Comparison of ENCODE assay signal across 9 cellular contexts in the genomic region with DNA sequence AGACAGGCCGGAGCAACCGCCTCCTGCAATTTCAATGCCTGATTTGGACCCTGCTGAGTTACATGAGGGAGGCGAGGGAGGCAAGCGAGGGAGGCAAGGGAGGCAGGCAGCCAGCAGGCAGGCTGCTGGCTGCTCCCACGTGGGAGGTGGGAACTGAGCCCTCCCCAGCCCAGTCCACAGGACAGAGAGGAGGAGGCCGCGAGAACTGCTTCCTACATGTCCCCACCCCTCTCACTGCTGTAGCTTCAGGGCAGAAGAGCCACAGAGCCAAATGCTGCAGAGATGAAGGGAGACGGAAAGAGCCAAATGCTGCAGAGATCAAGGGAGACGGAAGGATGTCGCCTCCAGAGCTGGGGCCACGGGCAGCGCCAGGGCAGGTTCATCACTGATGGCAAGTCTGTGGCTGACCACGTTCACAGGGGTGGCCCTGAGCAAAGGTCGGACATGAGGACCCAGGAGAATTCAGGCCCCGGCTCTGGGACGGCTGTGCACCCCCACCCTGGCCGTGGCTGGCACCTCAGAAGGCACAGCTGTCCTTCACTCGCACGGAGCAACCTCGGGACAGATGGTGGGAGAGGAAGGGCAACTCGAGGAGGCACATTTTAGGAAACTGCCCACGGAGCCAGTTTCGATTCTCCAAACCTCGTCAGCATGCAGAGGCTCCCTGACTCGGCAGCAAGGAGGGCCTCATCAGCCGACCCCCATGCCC. TPM values are rescaled to one million over a fixed set of nuclear protein-coding genes. Genes with fewer than 3 reads are reported as not detected.
DNase-seq lines count a peak whose midpoint lies in the region; ATAC-seq and TF ChIP-seq lines count a peak whose summit lies in the region.
"Had no signal": no experiment of that assay in that cellular context is flagged by ENCODE, and none has a peak within 500 bp of the region (broad histone marks: within the 10 kb centered on the region; RNA-seq: fewer than 3 reads in every experiment).

No MANE protein-coding gene starts in this region.

- H3K9me3 ChIP-seq in right lobe of liver, result no peaks in the 10 kb centered on the region
- no peaks in the 10 kb centered on the region for H3K9me3 ChIP-seq in subcutaneous abdominal adipose tissue (ENCODE audit: control insufficient read depth in 5 of 5, low read length in 5 of 5)

- H3K4me3 ChIP-seq in right lobe of liver, result peak overlapping the region; percentile 16 to 23 (median 21)
- peak overlapping the region; percentile 4 to 67 (median 56) for H3K4me3 ChIP-seq in subcutaneous abdominal adipose tissue (ENCODE audit: low read depth in 1 of 5, low read length in 5 of 5)

- POLR2A ChIA-PET in activated CD4-positive, alpha-beta T cell treated with anti-CD3 and anti-CD28 coated beads for 36 hours (lab: Charles Lee), result no interaction called here

- H3K9me3 Mint-ChIP-seq in activated CD4-positive, alpha-beta T cell treated with anti-CD3 and anti-CD28 coated beads for 36 hours (ENCODE audit: low read depth), result no peaks in the 10 kb centered on the region

- no peak for ATAC-seq in activated CD4-positive, alpha-beta T cell treated with anti-CD3 and anti-CD28 coated beads for 36 hours
- peak; percentile 52 to 68 (median 56) for ATAC-seq in right lobe of liver

- CTCF ChIA-PET in activated CD4-positive, alpha-beta T cell treated with anti-CD3 and anti-CD28 coated beads for 36 hours (lab: Charles Lee), result interaction anchor here (0.6 kb wide), 1 partner anchor 7 kb away, joined by 3 read pairs; no protein-coding TSS in a partner anchor

- no peak for TF ChIP-seq POLR2A in right lobe of liver (IDR thresholded peaks at IDR 0.05)

- H3K4me3 Mint-ChIP-seq in activated CD4-positive, alpha-beta T cell treated with anti-CD3 and anti-CD28 coated beads for 36 hours, result no peak overlapping the region

- 54% methylated on average over 12 of the region's 26 CpGs for WGBS in right lobe of liver (ENCODE audit: insufficient coverage, low coverage, low lambda C conversion rate, missing lambda C conversion rate)

- no peaks in the 10 kb centered on the region for H3K27me3 Mint-ChIP-seq in activated CD4-positive, alpha-beta T cell treated with anti-CD3 and anti-CD28 coated beads for 36 hours

- DNase-seq in activated CD4-positive, alpha-beta T cell treated with anti-CD3 and anti-CD28 coated beads, Interleukin-2, amount 50 U/mL, for 1 hour, result peak; percentile 42
- no peak for DNase-seq in activated CD4-positive, alpha-beta T cell treated with anti-CD3 and anti-CD28 coated beads for 36 hours
- DNase-seq in caudate nucleus (lab: John Stamatoyannopoulos, UW), result peak in 21 of 61 donors; percentile 18 to 83 (median 44)
- DNase-seq in right lobe of liver, result peak; percentile 47 to 60 (median 60)
- no peak for DNase-seq in NCI-H446 treated with DMSO at 0.1 percent for 48 hours (lab: John Stamatoyannopoulos, UW)
- no peak for DNase-seq in amniotic stem cell (lab: John Stamatoyannopoulos, UW)
- no peak for DNase-seq in stimulated activated CD4-positive, alpha-beta T cell treated with anti-CD3 and anti-CD28 coated beads, Interleukin-12 subunit alpha, Interleukin-12 subunit beta, amount 100 ng/mL, for 4 hours
- DNase-seq: NCI-H345 had no signal

- H3K9ac ChIP-seq in subcutaneous abdominal adipose tissue (ENCODE audit: low read length in 5 of 5), result peak overlapping the region in 3 of 5 donors; percentile 42 to 77 (median 60)

- no peaks in the 10 kb centered on the region for H3K27me3 ChIP-seq in right lobe of liver
- H3K27me3 ChIP-seq in subcutaneous abdominal adipose tissue (ENCODE audit: control insufficient read depth in 5 of 5, insufficient read depth in 4 of 5, low read length in 5 of 5), result peaks cover 0 to 4% (median 0%) of the 10 kb centered on the region in 5 donors

- TF ChIP-seq CTCF in right lobe of liver (IDR thresholded peaks at IDR 0.05), result no peak

- H3K4me1 ChIP-seq in right lobe of liver (peaks cover 0 to 6% (median under 1%) of the 10 kb centered on the region in 4 donors), subcutaneous abdominal adipose tissue (ENCODE audit: control insufficient read depth in 5 of 5, insufficient read depth in 5 of 5, low read length in 5 of 5) (peaks cover 2 to 61% (median 58%) of the 10 kb centered on the region in 5 donors)

- peaks cover 2% of the 10 kb centered on the region for H3K36me3 Mint-ChIP-seq in activated CD4-positive, alpha-beta T cell treated with anti-CD3 and anti-CD28 coated beads for 36 hours (ENCODE audit: low read depth)

- H3K27ac Mint-ChIP-seq in activated CD4-positive, alpha-beta T cell treated with anti-CD3 and anti-CD28 coated beads for 36 hours, result no peak overlapping the region

- H3K36me3 ChIP-seq in right lobe of liver, result peaks cover 0 to 8% (median 5%) of the 10 kb centered on the region in 4 donors
- H3K36me3 ChIP-seq in subcutaneous abdominal adipose tissue (ENCODE audit: control insufficient read depth in 5 of 5, insufficient read depth in 5 of 5, low read length in 5 of 5), result peaks cover 0 to 13% (median 9%) of the 10 kb centered on the region in 5 donors

- H3K27ac ChIP-seq in caudate nucleus (ENCODE audit: low read depth, low read length) (peak overlapping the region; percentile 73), right lobe of liver (peak overlapping the region; percentile 33 to 78 (median 47)), subcutaneous abdominal adipose tissue (ENCODE audit: low read depth, low read length) (peak overlapping the region; percentile 74)

- intact Hi-C loops in activated CD4-positive, alpha-beta T cell treated with anti-CD3 and anti-CD28 coated beads for 36 hours (cut with DNase I, micrococcal nuclease), result no loop called here
- intact Hi-C loops in right lobe of liver (cut with DNase I), result no loop called here

- H3K4me1 Mint-ChIP-seq in activated CD4-positive, alpha-beta T cell treated with anti-CD3 and anti-CD28 coated beads for 36 hours, result no peaks in the 10 kb centered on the region

RNA-seq across cellular contexts. Expression of a gene that starts 21.5 kb away (rescaled TPM):
- 1 to 10 TPM; 1.4 to 2.0 TPM for total RNA-seq in activated CD4-positive, alpha-beta T cell treated with anti-CD3 and anti-CD28 coated beads for 36 hours
- 10 to 100 TPM; 17.6 to 74.0 (median 25.7) TPM for total RNA-seq in right lobe of liver

Comparison
In these comparisons a context has a peak if more than half of its experiments do, and no peak if none do; other contexts are left out.
1. DNase-seq: peak in activated CD4-positive, alpha-beta T cell treated with anti-CD3 and anti-CD28 coated beads, Interleukin-2, amount 50 U/mL, for 1 hour (single experiment) and right lobe of liver (3 of 3); none in activated CD4-positive, alpha-beta T cell treated with anti-CD3 and anti-CD28 coated beads for 36 hours (single experiment), NCI-H446 treated with DMSO at 0.1 percent for 48 hours (single experiment), amniotic stem cell (single experiment) and stimulated activated CD4-positive, alpha-beta T cell treated with anti-CD3 and anti-CD28 coated beads, Interleukin-12 subunit alpha, Interleukin-12 subunit beta, amount 100 ng/mL, for 4 hours (single experiment).
2. RNA of a gene that starts 21.5 kb away (total RNA-seq): 17.6 to 74.0 TPM in right lobe of liver; 1.4 to 2.0 TPM in activated CD4-positive, alpha-beta T cell treated with anti-CD3 and anti-CD28 coated beads for 36 hours; every median in the first group is over 4 times any median in the second.
3. Peak in every context shown above with its lines, with median percentiles within 50 percentile points of each other: H3K27ac ChIP-seq.